In the genomic region with DNA sequence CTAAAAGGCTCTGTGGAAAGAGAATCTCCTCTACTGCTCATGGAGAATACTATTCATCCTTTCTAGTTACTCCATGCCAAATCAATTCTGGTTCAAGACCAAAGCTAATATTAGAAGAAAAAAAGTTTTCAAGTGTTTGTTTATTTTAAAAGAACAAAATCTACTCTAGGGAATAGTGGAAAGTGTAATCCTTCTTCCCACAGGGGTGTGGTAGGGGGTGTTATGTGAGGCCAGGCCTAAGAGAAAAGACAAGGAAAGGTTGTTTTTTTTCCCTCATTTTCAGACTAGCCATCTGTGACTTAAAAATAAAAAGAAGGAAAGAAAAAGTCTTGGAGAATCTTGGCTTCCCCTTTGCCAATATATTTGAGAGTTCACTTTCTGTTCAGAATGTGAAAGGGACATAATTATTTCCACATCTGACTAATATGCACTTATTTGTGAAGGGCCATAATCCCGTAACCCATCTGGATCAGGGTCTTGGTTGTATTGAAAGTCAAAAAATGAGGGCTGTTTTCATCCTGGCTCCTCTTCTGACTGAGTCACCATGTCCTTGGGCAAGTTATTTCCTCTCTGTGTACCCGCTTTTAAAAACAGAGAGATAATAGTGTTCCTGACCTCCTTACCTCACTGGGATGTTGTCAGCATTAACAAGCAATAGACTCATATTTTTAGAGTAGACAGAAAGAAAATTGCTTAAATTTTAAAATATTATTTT, we compare ENCODE assay signal across 11 cellular contexts.
DNase-seq lines count a peak whose midpoint lies in the region; ATAC-seq and TF ChIP-seq lines count a peak whose summit lies in the region.
"Had no signal": no experiment of that assay in that cellular context is flagged by ENCODE, and none has a peak within 500 bp of the region (broad histone marks: within the 10 kb centered on the region; RNA-seq: fewer than 3 reads in every experiment).

No MANE protein-coding gene starts in this region.

- no peak overlapping the region for H3T11ph ChIP-seq in H9 (ENCODE audit: low read length)

- ATAC-seq in gastrocnemius medialis (peak; percentile 63 to 68), GM19351 (IDR thresholded peaks at IDR 0.05; ENCODE audit: unreplicated experiment) (no peak), GM21825 (IDR thresholded peaks at IDR 0.05; ENCODE audit: unreplicated experiment) (no peak)

- no peaks in the 10 kb centered on the region for H3K9me3 ChIP-seq in GM23248 (ENCODE audit: low read depth)
- H3K9me3 ChIP-seq in gastrocnemius medialis, result no peaks in the 10 kb centered on the region
- H3K9me3 ChIP-seq in H9 (ENCODE audit: control insufficient read depth, low read depth, low read length), result no peaks in the 10 kb centered on the region

- peaks cover 51% of the 10 kb centered on the region for H3K4me1 ChIP-seq in GM23248 (ENCODE audit: insufficient read depth)
- H3K4me1 ChIP-seq in gastrocnemius medialis, result peaks cover 2 to 16% of the 10 kb centered on the region in 2 donors
- H3K4me1 ChIP-seq in H9 (ENCODE audit: insufficient read depth, low read length), result no peaks in the 10 kb centered on the region

- H2AFZ ChIP-seq in GM23248, result peak overlapping the region; percentile 21
- no peak overlapping the region for H2AFZ ChIP-seq in H9 (ENCODE audit: low read length)

- peak overlapping the region; percentile 79 for H3K27ac ChIP-seq in GM23248
- peak overlapping the region; percentile 47 to 73 (median 60) for H3K27ac ChIP-seq in gastrocnemius medialis
- H3K27ac ChIP-seq in H9 (ENCODE audit: insufficient read length, low read depth, low read length), result no peak overlapping the region

- no peak overlapping the region for H2BK12ac ChIP-seq in H9 (ENCODE audit: insufficient read length, low read depth, low read length)

- DNase-seq in GM23248 (peak; percentile 80), amniotic epithelial cell (ENCODE audit: low read depth) (peak; percentile 91), foreskin fibroblast (peak; percentile 85 to 90), gastrocnemius medialis (peak; percentile 10 to 26), SKM-1 (lab: John Stamatoyannopoulos, UW; ENCODE audit: unreplicated experiment) (no peak), H9 (no peak)
- DNase-seq: stimulated activated CD4-positive, alpha-beta T cell treated with anti-CD3 and anti-CD28 coated beads, Interleukin-15, amount 100 ng/mL, for 24 hours had no signal

- no peaks in the 10 kb centered on the region for H3K27me3 ChIP-seq in GM23248 (replicated peaks; ENCODE audit: insufficient read depth)
- no peaks in the 10 kb centered on the region for H3K27me3 ChIP-seq in gastrocnemius medialis
- H3K27me3 ChIP-seq in H9 (ENCODE audit: insufficient read depth, low read length), result no peaks in the 10 kb centered on the region

- TF ChIP-seq CTCF in foreskin fibroblast (IDR thresholded peaks at IDR 0.05; ENCODE audit: low read depth, low read length) (no peak), gastrocnemius medialis (IDR thresholded peaks at IDR 0.05 in 4 of 5, conservative IDR thresholded peaks at IDR 0.05 in 1 of 5) (no peak), H9 (conservative IDR thresholded peaks at IDR 0.05) (no peak)

- peaks cover 53% of the 10 kb centered on the region for H3F3A ChIP-seq in GM23248 (ENCODE audit: insufficient read depth)

- H3K9me2 ChIP-seq in GM23248 (ENCODE audit: insufficient read depth), result no peaks in the 10 kb centered on the region

- H3K27me3 Mint-ChIP-seq in H9 (ENCODE audit: low read depth), result no peaks in the 10 kb centered on the region
- H3K27me3 Mint-ChIP-seq: stimulated activated naive CD8-positive, alpha-beta T cell treated with anti-CD3 and anti-CD28 coated beads, Interleukin-15, Interleukin-2, amounts not matched to agents 100 ng/mL and 50 ng/mL, for 24 hours had no signal

- intact Hi-C loops in gastrocnemius medialis (cut with DNase I; ENCODE audit: low total_unique reads), result loop anchor here (10.0 kb wide), 1 partner anchor 119 kb away; no protein-coding TSS in a partner anchor

- in situ Hi-C loops in GM23248 (cut with MboI) (loop anchor here (25.0 kb wide), 3 partner anchors 251 to 776 kb away; a partner anchor contains a TSS), gastrocnemius medialis (cut with MboI; ENCODE audit: low sequenced_read_pairs in 4 of 4) (no loop called here)

- H3K36me3 ChIP-seq in GM23248 (ENCODE audit: low read depth) (no peaks in the 10 kb centered on the region), gastrocnemius medialis (no peaks in the 10 kb centered on the region)

- no peak overlapping the region for H2BK5ac ChIP-seq in H9 (ENCODE audit: insufficient read length, low read length)

- H3K4me3 ChIP-seq in GM23248 (peak overlapping the region; percentile 12), foreskin fibroblast (ENCODE audit: low read depth in 1 of 2, low read length in 2 of 2) (no peak overlapping the region), gastrocnemius medialis (no peak overlapping the region)

- H2BK15ac ChIP-seq in H9 (ENCODE audit: low read depth, low read length), result no peak overlapping the region

- H4K5ac ChIP-seq in H9 (ENCODE audit: insufficient read length, low read depth, low read length), result no peak overlapping the region

- H3K4me1 Mint-ChIP-seq in H9, result peaks cover 6 to 9% of the 10 kb centered on the region in 2 experiments; a peak in 3 of 4 replicates

- H3K79me2 ChIP-seq in GM23248 (ENCODE audit: insufficient read depth), result no peaks in the 10 kb centered on the region
- H3K79me2 ChIP-seq in H9 (ENCODE audit: insufficient read depth, low read length), result no peaks in the 10 kb centered on the region

- H2AK5ac ChIP-seq in H9 (ENCODE audit: insufficient read length, low read length), result no peak overlapping the region

- H3K36me3 Mint-ChIP-seq in H9 (ENCODE audit: insufficient read depth in 1 of 3, low read depth in 3 of 3), result peaks cover 2 to 21% (median 8%) of the 10 kb centered on the region in 3 experiments; a peak in 5 of 7 replicates
- H3K36me3 Mint-ChIP-seq: CD14-positive monocyte had no signal

- no peak overlapping the region for H3K14ac ChIP-seq in H9 (ENCODE audit: insufficient read depth, low read length)

- no peak overlapping the region for H3K27ac Mint-ChIP-seq in H9
- H3K27ac Mint-ChIP-seq: CD14-positive monocyte; stimulated activated naive CD8-positive, alpha-beta T cell treated with anti-CD3 and anti-CD28 coated beads, Interleukin-15, Interleukin-2, amounts not matched to agents 100 ng/mL and 50 ng/mL, for 24 hours had no signal

- H4K8ac ChIP-seq in H9 (replicated peaks; ENCODE audit: insufficient read length, low read depth, low read length), result no peak overlapping the region

- H3K4me2 ChIP-seq in GM23248 (ENCODE audit: unreplicated experiment), result peak overlapping the region; percentile 78
- no peak overlapping the region for H3K4me2 ChIP-seq in H9 (ENCODE audit: insufficient read depth, insufficient read length, low read length)

- H3K79me1 ChIP-seq in H9 (ENCODE audit: insufficient read depth, low read depth, low read length, poor library complexity, severe bottlenecking), result no peaks in the 10 kb centered on the region

- no peak overlapping the region for H3K56ac ChIP-seq in H9 (ENCODE audit: insufficient read length, low read depth, low read length)

- 3 to 4% methylated on average over 2 of the region's 2 CpGs for WGBS in GM23248 (ENCODE audit: low coverage in 1 of 2, low lambda C conversion rate in 2 of 2, missing lambda C conversion rate in 2 of 2), 2 experiments
- no CpG with 5 or more reads among the region's 2 CpGs for WGBS in H9 (ENCODE audit: extremely low coverage, insufficient read length, low lambda C conversion rate)

- no peaks in the 10 kb centered on the region for H3K23me2 ChIP-seq in H9 (ENCODE audit: insufficient read length, low read depth, low read length, poor library complexity, severe bottlenecking)

- peaks cover 18 to 22% of the 10 kb centered on the region in 2 experiments for H3K9me3 Mint-ChIP-seq in H9

- H4K20me1 ChIP-seq in GM23248 (ENCODE audit: insufficient read depth) (no peaks in the 10 kb centered on the region), H9 (ENCODE audit: control insufficient read depth, insufficient read depth, insufficient read length) (no peaks in the 10 kb centered on the region)

- H4K91ac ChIP-seq in H9 (ENCODE audit: insufficient read length, low read depth, low read length), result no peak overlapping the region

- peak overlapping the region; percentile 24 for H3K9ac ChIP-seq in GM23248
- no peak overlapping the region for H3K9ac ChIP-seq in H9 (ENCODE audit: extremely low read depth, insufficient read length, low read length)

- TF ChIP-seq POLR2A in gastrocnemius medialis (IDR thresholded peaks at IDR 0.05), result no peak

- no peak overlapping the region for H3K4ac ChIP-seq in H9 (ENCODE audit: low read depth, low read length)

- no peak overlapping the region for H2BK20ac ChIP-seq in H9 (ENCODE audit: low read depth, low read length, poor library complexity, severe bottlenecking)

- H3K4me3 Mint-ChIP-seq in H9, result no peak overlapping the region
- H3K4me3 Mint-ChIP-seq: CD14-positive monocyte; stimulated activated naive CD8-positive, alpha-beta T cell treated with anti-CD3 and anti-CD28 coated beads, Interleukin-15, Interleukin-2, amounts not matched to agents 100 ng/mL and 50 ng/mL, for 24 hours had no signal

- no peak overlapping the region for H2BK120ac ChIP-seq in H9 (ENCODE audit: low read depth, low read length, poor library complexity, severe bottlenecking)

- no peak overlapping the region for H3K23ac ChIP-seq in H9 (ENCODE audit: insufficient read length, low read depth, low read length)

- no peak overlapping the region for H3K18ac ChIP-seq in H9 (ENCODE audit: insufficient read length, low read depth, low read length)

Comparison
In these comparisons a context has a peak if more than half of its experiments do, and no peak if none do; other contexts are left out.
1. DNase-seq: peak in GM23248 (single experiment), amniotic epithelial cell (single experiment), foreskin fibroblast (2 of 2) and gastrocnemius medialis (2 of 2); none in SKM-1 (single experiment) and H9 (single experiment).
2. ATAC-seq: peak in gastrocnemius medialis (2 of 2); none in GM19351 (single experiment) and GM21825 (single experiment).